Comparison of ENCODE assay signal across 23 cellular contexts in genomic region chr16:85443531-85443930, GRCh38.
"Had no signal": no experiment of that assay in that cellular context is flagged by ENCODE, and none has a peak within 500 bp of the region (broad histone marks: within the 10 kb centered on the region; RNA-seq: fewer than 3 reads in every experiment).

No MANE protein-coding gene starts in this region.

- H3K4me3 ChIP-seq: hepatocyte, left ventricle myocardium inferior, lower lobe of right lung, ovary, right atrium auricular region, stomach, thoracic aorta, transverse colon had no signal

- H3K27ac Mint-ChIP-seq: memory B cell, mesothelial cell of epicardium, natural killer cell had no signal

- ATAC-seq: foreskin keratinocyte, left cardiac atrium, lower lobe of right lung, natural killer cell had no signal

- H3K4me3 Mint-ChIP-seq: memory B cell, mesothelial cell of epicardium, natural killer cell, neural crest cell had no signal

- H3K79me2 ChIP-seq: hepatocyte had no signal

- H2AFZ ChIP-seq: hepatocyte had no signal

- H3K4me1 ChIP-seq: foreskin keratinocyte had no signal

- H3K4me2 ChIP-seq: hepatocyte had no signal

- H3K36me3 Mint-ChIP-seq: memory B cell, natural killer cell had no signal

- H3K27ac ChIP-seq: foreskin keratinocyte, hepatocyte, left ventricle myocardium inferior, lower lobe of right lung, ovary, right atrium auricular region, stomach, thoracic aorta had no signal

- H3K9me3 ChIP-seq: left ventricle myocardium inferior, lower lobe of right lung, ovary, right atrium auricular region, stomach, thoracic aorta, transverse colon had no signal

- H3K9me3 Mint-ChIP-seq: memory B cell, mesothelial cell of epicardium, natural killer cell, neural crest cell had no signal

- H3K36me3 ChIP-seq: left ventricle myocardium inferior, lower lobe of right lung, ovary, right atrium auricular region, stomach, thoracic aorta, transverse colon had no signal

- H3K27me3 ChIP-seq: hepatocyte, ovary, right atrium auricular region, stomach, transverse colon had no signal

- DNase-seq: dermis blood vessel endothelial cell; erythroblast; foreskin keratinocyte; head of caudate nucleus; kidney; left cardiac atrium; left ventricle myocardium inferior; lower lobe of right lung; natural killer cell; nucleus accumbens; ovary; small intestine; stimulated activated CD4-positive, alpha-beta T cell treated with anti-CD3 and anti-CD28 coated beads, Interleukin-12 subunit alpha, Interleukin-12 subunit beta, amount 100 ng/mL, for 4 hours; stimulated activated naive CD4-positive, alpha-beta T cell; stomach; substantia nigra; transverse colon had no signal
